Comparison of ENCODE assay signal across 9 cellular contexts in genomic region chr14:65357091-65357490, GRCh38. TPM values are rescaled to one million over a fixed set of nuclear protein-coding genes. Genes with fewer than 3 reads are reported as not detected.
DNase-seq lines count a peak whose midpoint lies in the region; ATAC-seq and TF ChIP-seq lines count a peak whose summit lies in the region.
"Had no signal": no experiment of that assay in that cellular context is flagged by ENCODE, and none has a peak within 500 bp of the region (broad histone marks: within the 10 kb centered on the region; RNA-seq: fewer than 3 reads in every experiment).

No MANE protein-coding gene starts in this region.

- CTCF ChIA-PET in activated CD4-positive, alpha-beta T cell treated with anti-CD3 and anti-CD28 coated beads, Interleukin-2, amount 10 ng/mL, durations not matched to agents 7 days and 5 days (lab: Charles Lee): no interaction called here

- no peak for TF ChIP-seq CTCF in gastrocnemius medialis (IDR thresholded peaks at IDR 0.05 in 4 of 5, conservative IDR thresholded peaks at IDR 0.05 in 1 of 5)

- POLR2A ChIA-PET in activated CD4-positive, alpha-beta T cell treated with anti-CD3 and anti-CD28 coated beads, Interleukin-2, amount 10 ng/mL, durations not matched to agents 7 days and 5 days (lab: Charles Lee): interaction anchor here (0.6 kb wide), 1 partner anchor 50 kb away, joined by 3 read pairs; no protein-coding TSS in a partner anchor

- H3K4me3 Mint-ChIP-seq in activated CD4-positive, alpha-beta T cell treated with anti-CD3 and anti-CD28 coated beads, Interleukin-2, amount 10 ng/mL, durations not matched to agents 7 days and 5 days: no peak overlapping the region

- H3K9me3 Mint-ChIP-seq in activated CD4-positive, alpha-beta T cell treated with anti-CD3 and anti-CD28 coated beads, Interleukin-2, amount 10 ng/mL, durations not matched to agents 7 days and 5 days: no peaks in the 10 kb centered on the region
- no peaks in the 10 kb centered on the region for H3K9me3 Mint-ChIP-seq in activated naive CD4-positive, alpha-beta T cell treated with anti-CD3 and anti-CD28 coated beads, Interleukin-2, amount 50 U/mL, for 72 hours

- H3K4me1 Mint-ChIP-seq in activated CD4-positive, alpha-beta T cell treated with anti-CD3 and anti-CD28 coated beads, Interleukin-2, amount 10 ng/mL, durations not matched to agents 7 days and 5 days: peaks cover 58% of the 10 kb centered on the region

- intact Hi-C loops in gastrocnemius medialis (cut with DNase I; ENCODE audit: low total_unique reads): no loop called here

- H3K27ac Mint-ChIP-seq in activated CD4-positive, alpha-beta T cell treated with anti-CD3 and anti-CD28 coated beads, Interleukin-2, amount 10 ng/mL, durations not matched to agents 7 days and 5 days: peak overlapping the region; percentile 72
- peak overlapping the region; percentile 44 to 75 for H3K27ac Mint-ChIP-seq in activated naive CD4-positive, alpha-beta T cell treated with anti-CD3 and anti-CD28 coated beads, Interleukin-2, amount 50 U/mL, for 72 hours

- no peak overlapping the region for H3K4me3 ChIP-seq in gastrocnemius medialis

- H3K36me3 ChIP-seq in gastrocnemius medialis: no peaks in the 10 kb centered on the region

- peaks cover 39% of the 10 kb centered on the region for H3K36me3 Mint-ChIP-seq in activated CD4-positive, alpha-beta T cell treated with anti-CD3 and anti-CD28 coated beads, Interleukin-2, amount 10 ng/mL, durations not matched to agents 7 days and 5 days (ENCODE audit: low read depth)
- H3K36me3 Mint-ChIP-seq in activated naive CD4-positive, alpha-beta T cell treated with anti-CD3 and anti-CD28 coated beads, Interleukin-2, amount 50 U/mL, for 72 hours: peaks cover 4 to 64% of the 10 kb centered on the region in 2 donors

- peak overlapping the region; percentile 49 to 62 (median 62) for H3K27ac ChIP-seq in gastrocnemius medialis

- in situ Hi-C loops in gastrocnemius medialis (cut with MboI; ENCODE audit: low sequenced_read_pairs in 4 of 4): loop anchor here in 2 of 4 donors (25.0 kb wide), 1 partner anchor 370 kb away; the partner anchor contains the start of gene FNTB (in 2 of the 2)

- peaks cover 38 to 45% of the 10 kb centered on the region in 2 donors for H3K4me1 ChIP-seq in gastrocnemius medialis

- TF ChIP-seq POLR2A in gastrocnemius medialis (IDR thresholded peaks at IDR 0.05): no peak

- ATAC-seq in HG03354 (IDR thresholded peaks at IDR 0.05; ENCODE audit: poor library complexity, severe bottlenecking, unreplicated experiment): peak; percentile 55
- ATAC-seq in activated naive CD4-positive, alpha-beta T cell treated with anti-CD3 and anti-CD28 coated beads, Interleukin-2, amount 50 U/mL, for 72 hours: no peak
- ATAC-seq in gastrocnemius medialis: peak; percentile 21 to 24
- no peak for ATAC-seq in GM21423 (IDR thresholded peaks at IDR 0.05; ENCODE audit: unreplicated experiment)

- H3K27me3 ChIP-seq in gastrocnemius medialis: no peaks in the 10 kb centered on the region

- DNase-seq in activated CD4-positive, alpha-beta T cell treated with anti-CD3 and anti-CD28 coated beads, Interleukin-2, amount 10 ng/mL, durations not matched to agents 7 days and 5 days: no peak
- DNase-seq in activated CD4-positive, alpha-beta T cell treated with anti-CD3 and anti-CD28 coated beads, Interleukin-2, amount 50 U/mL, for 48 hours: no peak
- no peak for DNase-seq in activated naive CD4-positive, alpha-beta T cell treated with anti-CD3 and anti-CD28 coated beads, Interleukin-2, amount 50 U/mL, for 72 hours (ENCODE audit: low spot score in 2 of 2)
- peak in 1 of 2 donors; percentile 14 for DNase-seq in gastrocnemius medialis
- no peak for DNase-seq in NCI-H2196 treated with DMSO at 0.1 percent for 48 hours (lab: John Stamatoyannopoulos, UW; ENCODE audit: unreplicated experiment)
- no peak for DNase-seq in SK-N-DZ (ENCODE audit: low spot score)
- DNase-seq: NCI-H1436 had no signal

- no peaks in the 10 kb centered on the region for H3K9me3 ChIP-seq in gastrocnemius medialis

- no peaks in the 10 kb centered on the region for H3K27me3 Mint-ChIP-seq in activated CD4-positive, alpha-beta T cell treated with anti-CD3 and anti-CD28 coated beads, Interleukin-2, amount 10 ng/mL, durations not matched to agents 7 days and 5 days

RNA-seq across cellular contexts. Expression of gene FUT8, which starts 55.4 kb away (rescaled TPM):
- 10 to 100 TPM; 70.9 to 79.2 TPM for total RNA-seq in activated CD4-positive, alpha-beta T cell treated with anti-CD3 and anti-CD28 coated beads, Interleukin-2, amount 10 ng/mL, durations not matched to agents 7 days and 5 days
- 10 to 100 TPM; 56.6 to 98.8 TPM for total RNA-seq in activated naive CD4-positive, alpha-beta T cell treated with anti-CD3 and anti-CD28 coated beads, Interleukin-2, amount 50 U/mL, for 72 hours
- 10 to 100 TPM in 1 of 4 donors, 1 to 10 TPM in 3; 6.5 to 11.3 (median 9.3) TPM for total RNA-seq in gastrocnemius medialis
- polyA plus RNA-seq in SK-N-DZ (2014; cell fraction: cytosol; rRNA removed): 33.0 and 36.5 TPM in 2 replicates
- polyA plus RNA-seq in SK-N-DZ (2014; cell fraction: nucleus; rRNA removed): 11.0 and 16.6 TPM in 2 replicates

Comparison
In these comparisons a context has a peak if more than half of its experiments do, and no peak if none do; other contexts are left out.
1. ATAC-seq: peak in HG03354 (single experiment) and gastrocnemius medialis (2 of 2); none in activated naive CD4-positive, alpha-beta T cell treated with anti-CD3 and anti-CD28 coated beads, Interleukin-2, amount 50 U/mL, for 72 hours (0 of 2) and GM21423 (single experiment).
2. RNA of gene FUT8, which starts 55.4 kb away (total RNA-seq): 56.6 to 98.8 TPM in activated naive CD4-positive, alpha-beta T cell treated with anti-CD3 and anti-CD28 coated beads, Interleukin-2, amount 50 U/mL, for 72 hours and 70.9 to 79.2 TPM in activated CD4-positive, alpha-beta T cell treated with anti-CD3 and anti-CD28 coated beads, Interleukin-2, amount 10 ng/mL, durations not matched to agents 7 days and 5 days; 6.5 to 11.3 TPM in gastrocnemius medialis; every median in the first group is over 4 times any median in the second.